In the genomic region with DNA sequence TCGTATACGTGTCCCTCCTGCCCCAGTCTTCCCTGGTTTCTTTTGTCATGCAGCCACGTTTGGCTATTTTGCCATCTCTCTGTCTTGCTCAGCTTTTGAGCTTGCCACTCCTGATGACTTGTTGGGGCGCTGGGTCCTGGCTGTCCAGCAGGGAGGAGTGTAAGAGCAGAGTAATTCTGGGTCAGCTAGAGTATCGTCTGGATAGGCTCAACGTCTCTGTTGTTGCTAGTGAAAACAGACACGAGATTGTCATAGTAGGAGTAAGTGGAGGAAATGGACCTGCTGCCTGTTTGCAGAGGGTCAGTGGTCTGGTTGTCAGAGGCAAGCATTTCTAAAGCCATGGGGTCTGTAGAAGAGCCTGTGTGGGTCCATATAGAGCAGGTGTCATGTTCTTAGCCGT, we compare ENCODE assay signal across 19 cellular contexts.
A peak's percentile ranks its signal among the peaks of the same experiment; 100 is the strongest.
DNase-seq lines count a peak whose midpoint lies in the region; ATAC-seq and TF ChIP-seq lines count a peak whose summit lies in the region.
"Had no signal": no experiment of that assay in that cellular context is flagged by ENCODE, and none has a peak within 500 bp of the region (broad histone marks: within the 10 kb centered on the region; RNA-seq: fewer than 3 reads in every experiment).

No MANE protein-coding gene starts in this region.

- no peak overlapping the region for H3K4me3 Mint-ChIP-seq in activated CD4-positive, alpha-beta T cell treated with anti-CD3 and anti-CD28 coated beads for 36 hours
- H3K4me3 Mint-ChIP-seq in T-helper 17 cell: peak overlapping the region; percentile 63
- H3K4me3 Mint-ChIP-seq: brain, CD14-positive monocyte had no signal

- no peak for ATAC-seq in activated CD4-positive, alpha-beta T cell treated with anti-CD3 and anti-CD28 coated beads for 36 hours
- no peak for ATAC-seq in T-helper 17 cell
- ATAC-seq in GM19452 (IDR thresholded peaks at IDR 0.05; ENCODE audit: unreplicated experiment): no peak
- ATAC-seq: A549, left lobe of liver had no signal

- peaks cover 78% of the 10 kb centered on the region for H3K79me2 ChIP-seq in smooth muscle cell (ENCODE audit: low read depth)

- intact Hi-C loops in activated CD4-positive, alpha-beta T cell treated with anti-CD3 and anti-CD28 coated beads for 36 hours (cut with DNase I, micrococcal nuclease): no loop called here
- intact Hi-C loops in left ventricle myocardium inferior (cut with micrococcal nuclease) (loop anchor here (10.0 kb wide), 1 partner anchor 79 kb away; a partner anchor contains a TSS), dorsolateral prefrontal cortex (cut with DNase I) (no loop called here)

- peak overlapping the region; percentile 7 for H3K27ac Mint-ChIP-seq in activated CD4-positive, alpha-beta T cell treated with anti-CD3 and anti-CD28 coated beads for 36 hours
- H3K27ac Mint-ChIP-seq in T-helper 17 cell: peak overlapping the region; percentile 78

- peaks cover 97% of the 10 kb centered on the region for H4K20me1 ChIP-seq in smooth muscle cell (ENCODE audit: low read depth)

- H3K36me3 ChIP-seq in left ventricle myocardium inferior (peaks cover 42% of the 10 kb centered on the region), smooth muscle cell (ENCODE audit: low read depth) (no peaks in the 10 kb centered on the region)

- WGBS in smooth muscle cell (ENCODE audit: low lambda C conversion rate): 78% methylated on average over 8 of the region's 8 CpGs

- TF ChIP-seq CTCF in left ventricle myocardium inferior (IDR thresholded peaks at IDR 0.05; ENCODE audit: borderline replicate concordance) (no peak), smooth muscle cell (IDR thresholded peaks at IDR 0.05; ENCODE audit: borderline replicate concordance, insufficient read depth, poor library complexity, severe bottlenecking) (no peak), dorsolateral prefrontal cortex (IDR thresholded peaks at IDR 0.05 in 54 of 56, conservative IDR thresholded peaks at IDR 0.05 in 2 of 56; ENCODE audit: low read depth in 1 of 56, partially characterized antibody in 56 of 56) (no peak)

- H3K4me1 ChIP-seq in left ventricle myocardium inferior: peaks cover 78% of the 10 kb centered on the region
- no peaks in the 10 kb centered on the region for H3K4me1 ChIP-seq in smooth muscle cell (ENCODE audit: low read depth)

- H3K27ac ChIP-seq in left ventricle myocardium inferior (replicated peaks) (peak overlapping the region; percentile 25), smooth muscle cell (ENCODE audit: low read depth) (peak overlapping the region; percentile 86), dorsolateral prefrontal cortex (no peak overlapping the region)
- H3K27ac ChIP-seq: A549, SJCRH30, thoracic aorta had no signal

- no peaks in the 10 kb centered on the region for H3F3A ChIP-seq in smooth muscle cell (ENCODE audit: low read depth)

- H3K9ac ChIP-seq in smooth muscle cell (ENCODE audit: low read depth): no peak overlapping the region

- H3K27me3 Mint-ChIP-seq in activated CD4-positive, alpha-beta T cell treated with anti-CD3 and anti-CD28 coated beads for 36 hours: no peaks in the 10 kb centered on the region
- no peaks in the 10 kb centered on the region for H3K27me3 Mint-ChIP-seq in T-helper 17 cell

- no peaks in the 10 kb centered on the region for H3K9me3 Mint-ChIP-seq in activated CD4-positive, alpha-beta T cell treated with anti-CD3 and anti-CD28 coated beads for 36 hours (ENCODE audit: low read depth)
- H3K9me3 Mint-ChIP-seq: brain, CD14-positive monocyte had no signal

- DNase-seq in activated CD4-positive, alpha-beta T cell treated with anti-CD3 and anti-CD28 coated beads for 36 hours: no peak
- no peak for DNase-seq in activated CD4-positive, alpha-beta T cell treated with anti-CD3 and anti-CD28 coated beads for 1 hour
- DNase-seq in T-helper 17 cell (no peak), left ventricle myocardium inferior (no peak), smooth muscle cell (lab: John Stamatoyannopoulos, UW; ENCODE audit: unreplicated experiment) (no peak), Kasumi-1 (lab: John Stamatoyannopoulos, UW) (no peak), dorsolateral prefrontal cortex (no peak)
- DNase-seq: activated CD4-positive, alpha-beta T cell treated with anti-CD3 and anti-CD28 coated beads, Interleukin-2, amount 50 U/mL, for 48 hours; activated gamma-delta T cell treated with Interleukin-2 at 50 U/mL for 16 hours; effector CD4-positive, alpha-beta T cell; NCI-H1930; NCI-H510A treated with DMSO at 0.1 percent for 48 hours; SJCRH30 had no signal

- H3K4me3 ChIP-seq in left ventricle myocardium inferior (no peak overlapping the region), smooth muscle cell (no peak overlapping the region), dorsolateral prefrontal cortex (no peak overlapping the region)
- H3K4me3 ChIP-seq: A549, SJCRH30, thoracic aorta had no signal

- peaks cover 71% of the 10 kb centered on the region for H3K4me1 Mint-ChIP-seq in activated CD4-positive, alpha-beta T cell treated with anti-CD3 and anti-CD28 coated beads for 36 hours
- peaks cover 48% of the 10 kb centered on the region for H3K4me1 Mint-ChIP-seq in T-helper 17 cell

- CTCF ChIA-PET in activated CD4-positive, alpha-beta T cell treated with anti-CD3 and anti-CD28 coated beads for 36 hours (lab: Charles Lee): no interaction called here

- H3K36me3 Mint-ChIP-seq in activated CD4-positive, alpha-beta T cell treated with anti-CD3 and anti-CD28 coated beads for 36 hours (ENCODE audit: low read depth): peaks cover 63% of the 10 kb centered on the region
- peaks cover 26% of the 10 kb centered on the region for H3K36me3 Mint-ChIP-seq in T-helper 17 cell (ENCODE audit: low read depth)

- POLR2A ChIA-PET in activated CD4-positive, alpha-beta T cell treated with anti-CD3 and anti-CD28 coated beads for 36 hours (lab: Charles Lee): no interaction called here

- no peak overlapping the region for H2AFZ ChIP-seq in smooth muscle cell (ENCODE audit: low read depth)

- no peaks in the 10 kb centered on the region for H3K27me3 ChIP-seq in left ventricle myocardium inferior (ENCODE audit: low read depth)
- no peaks in the 10 kb centered on the region for H3K27me3 ChIP-seq in smooth muscle cell (ENCODE audit: low read depth)
- H3K27me3 ChIP-seq in dorsolateral prefrontal cortex: no peaks in the 10 kb centered on the region
- H3K27me3 ChIP-seq: SJCRH30 had no signal

- H3K9me3 ChIP-seq in T-helper 17 cell (ENCODE audit: control insufficient read depth, low read length, poor library complexity, severe bottlenecking) (no peaks in the 10 kb centered on the region), left ventricle myocardium inferior (replicated peaks) (no peaks in the 10 kb centered on the region), smooth muscle cell (replicated peaks; ENCODE audit: low read depth) (no peaks in the 10 kb centered on the region)
- H3K9me3 ChIP-seq: A549, SJCRH30, thoracic aorta had no signal

- no peak overlapping the region for H3K4me2 ChIP-seq in smooth muscle cell
- H3K4me2 ChIP-seq: A549 had no signal

Comparison
In these comparisons a context has a peak if more than half of its experiments do, and no peak if none do; other contexts are left out.
1. H3K27ac ChIP-seq: peak in left ventricle myocardium inferior (single experiment) and smooth muscle cell (single experiment); none in dorsolateral prefrontal cortex (0 of 59).